Comparison of ENCODE assay signal across 9 cellular contexts in genomic region chr5:11903614-11904269, GRCh38. TPM values are rescaled to one million over a fixed set of nuclear protein-coding genes. Genes with fewer than 3 reads are reported as not detected.
A peak's percentile ranks its signal among the peaks of the same experiment; 100 is the strongest.
DNase-seq lines count a peak whose midpoint lies in the region; ATAC-seq and TF ChIP-seq lines count a peak whose summit lies in the region.
"Had no signal": no experiment of that assay in that cellular context is flagged by ENCODE, and none has a peak within 500 bp of the region (broad histone marks: within the 10 kb centered on the region; RNA-seq: fewer than 3 reads in every experiment).

No MANE protein-coding gene starts in this region.

- no peak overlapping the region for H3K9ac ChIP-seq in skeletal muscle satellite cell (ENCODE audit: low read depth, low read length)

- peak; percentile 50 for ATAC-seq in HG02678 (IDR thresholded peaks at IDR 0.05; ENCODE audit: unreplicated experiment)
- no peak for ATAC-seq in activated CD4-positive, CD25-positive, alpha-beta regulatory T cell treated with anti-CD3 and anti-CD28 coated beads, Interleukin-2, amount 50 U/mL, for 24 hours

- peak in 1 of 2 donors; percentile 33 for TF ChIP-seq CTCF in right atrium auricular region (IDR thresholded peaks at IDR 0.05)

- H3K4me2 ChIP-seq in skeletal muscle satellite cell (ENCODE audit: low read length): peak overlapping the region; percentile 56

- H3K4me3 ChIP-seq in right atrium auricular region (peak overlapping the region; percentile 58 to 60), skeletal muscle satellite cell (ENCODE audit: low read length) (peak overlapping the region; percentile 39)

- DNase-seq in ELF-1 (ENCODE audit: low read depth, low spot score) (peak; percentile 56), T1000 (lab: John Stamatoyannopoulos, UW) (peak; percentile 33), right atrium auricular region (ENCODE audit: low spot score) (no peak), 8988T (no peak), SHP77 (lab: John Stamatoyannopoulos, UW) (no peak)

- H3K9me3 ChIP-seq in right atrium auricular region (no peaks in the 10 kb centered on the region), skeletal muscle satellite cell (replicated peaks; ENCODE audit: low read length) (no peaks in the 10 kb centered on the region)

- H3K27ac ChIP-seq in right atrium auricular region: peak overlapping the region; percentile 68 to 81

- H3K27me3 ChIP-seq in right atrium auricular region: no peaks in the 10 kb centered on the region
- peaks cover 25% of the 10 kb centered on the region for H3K27me3 ChIP-seq in skeletal muscle satellite cell (ENCODE audit: control insufficient read depth, insufficient read depth, low read length)

- no peaks in the 10 kb centered on the region for H3K36me3 ChIP-seq in right atrium auricular region
- H3K36me3 ChIP-seq in skeletal muscle satellite cell (ENCODE audit: insufficient read depth, low read length): no peaks in the 10 kb centered on the region

- H3K4me1 ChIP-seq in right atrium auricular region (no peaks in the 10 kb centered on the region), skeletal muscle satellite cell (ENCODE audit: control insufficient read depth, insufficient read depth, low read length) (no peaks in the 10 kb centered on the region)

RNA-seq across cellular contexts. Expression of gene CTNND2, which starts 0.5 kb away (rescaled TPM):
- total RNA-seq in right atrium auricular region: 1 to 10 TPM; 8.6 to 9.0 TPM
- 0.22 and 1.0 TPM in 2 replicates for total RNA-seq in skeletal muscle satellite cell (2012; rRNA removed)
- total RNA-seq: dermis microvascular lymphatic vessel endothelial cell had no signal

Comparison
In these comparisons a context has a peak if more than half of its experiments do, and no peak if none do; other contexts are left out.
1. DNase-seq: peak in ELF-1 (single experiment) and T1000 (single experiment); none in right atrium auricular region (single experiment), 8988T (single experiment) and SHP77 (0 of 2).